ENCODE assay signal across 1 cellular context in genomic region chr2:31232586-31232985, GRCh38.
TF ChIP-seq lines count a peak whose summit lies in the region.

No MANE protein-coding gene starts in this region.

TF ChIP-seq in GM23338, 12 proteins besides CTCF, POLR2A, EP300 and RAD21:
- TF ChIP-seq JUNB (IDR thresholded peaks at IDR 0.05; ENCODE audit: unreplicated experiment) (no peak), ZNF331 (CRISPR knock-in tag; IDR thresholded peaks at IDR 0.05; ENCODE audit: low read depth) (no peak)
